Comparison of ENCODE assay signal across 8 cellular contexts in the genomic region with DNA sequence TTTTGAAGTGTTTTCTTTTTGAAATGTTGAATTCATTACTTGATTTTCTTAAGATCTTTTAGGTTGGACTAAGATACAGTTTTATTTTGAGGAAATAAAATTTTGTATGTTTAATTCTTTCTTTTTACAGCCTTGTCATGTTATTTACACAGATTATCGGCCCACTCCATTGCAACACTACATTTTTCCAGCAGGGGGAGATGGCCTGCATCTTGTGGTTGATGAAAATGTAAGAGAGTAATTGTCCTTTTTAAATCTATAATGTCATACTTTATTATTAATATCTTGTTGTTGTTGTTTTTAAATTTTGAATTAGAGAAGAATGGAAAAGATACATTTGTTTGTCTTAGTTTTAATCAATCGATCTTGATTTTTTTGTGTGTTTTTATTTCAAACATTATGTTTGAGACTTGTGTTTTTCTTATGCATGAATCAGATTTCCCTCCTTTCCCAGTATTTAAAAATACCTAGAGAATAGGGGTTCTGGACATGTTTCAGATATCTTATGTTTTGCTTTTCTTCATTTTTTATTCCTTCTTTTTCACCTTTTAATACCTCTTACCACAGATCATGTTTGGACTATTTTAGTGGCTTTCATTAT. TPM values are rescaled to one million over a fixed set of nuclear protein-coding genes. Genes with fewer than 3 reads are reported as not detected.
DNase-seq lines count a peak whose midpoint lies in the region; ATAC-seq, FAIRE-seq and TF ChIP-seq lines count a peak whose summit lies in the region.

No MANE protein-coding gene starts in this region.

- no peaks in the 10 kb centered on the region for H3K9me3 ChIP-seq in trophoblast cell (ENCODE audit: insufficient read depth, low read depth, low read length)

- H4K8ac ChIP-seq in trophoblast cell (ENCODE audit: low read depth, low read length): no peak overlapping the region

- H2BK5ac ChIP-seq in trophoblast cell (ENCODE audit: low read depth, low read length, poor library complexity): no peak overlapping the region

- 100% methylated on average over 1 of the region's 2 CpGs for WGBS in trophoblast cell (ENCODE audit: extremely low coverage, insufficient coverage, insufficient read length)

- POLR2A ChIA-PET in AG04449 (lab: Yijun Ruan, JAX): no interaction called here

- H3K36me3 ChIP-seq in trophoblast cell (ENCODE audit: control insufficient read depth in 1 of 2, insufficient read depth in 2 of 2, low read length in 2 of 2): peaks cover 12 to 20% of the 10 kb centered on the region in 2 experiments

- no peak overlapping the region for H3K4ac ChIP-seq in trophoblast cell (ENCODE audit: low read depth, low read length)

- no peaks in the 10 kb centered on the region for H3K79me1 ChIP-seq in trophoblast cell (ENCODE audit: low read length)

- CTCF ChIA-PET in AG04449 (lab: Yijun Ruan, JAX): interaction anchor here (1.0 to 4.1 kb wide), 7 partner anchors 10 to 567 kb away, joined by 3 to 46 read pairs (median 5); a partner anchor contains a TSS

- H3K4me1 ChIP-seq in foreskin keratinocyte (no peaks in the 10 kb centered on the region), trophoblast cell (ENCODE audit: control insufficient read depth in 1 of 2, insufficient read depth in 2 of 2, low read length in 2 of 2) (no peaks in the 10 kb centered on the region)

- no peak overlapping the region for H2BK120ac ChIP-seq in trophoblast cell (ENCODE audit: insufficient read depth, low read length, poor library complexity)

- no peak overlapping the region for H4K91ac ChIP-seq in trophoblast cell (ENCODE audit: low read depth, low read length)

- DNase-seq in AG04449 (ENCODE audit: low read depth, low spot score): no peak
- peak; percentile 54 for DNase-seq in RKO (ENCODE audit: low spot score)
- peak; percentile 33 for DNase-seq in activated T-helper 9 cell treated with anti-CD3 and anti-CD28 coated beads, Interleukin-2, amount 50 U/mL, for 16 hours (ENCODE audit: low read depth)
- peak in 1 of 2 donors; percentile 25 for DNase-seq in foreskin keratinocyte
- DNase-seq in trophoblast cell: peak; percentile 48 to 84
- peak; percentile 31 for DNase-seq in urothelium cell line (ENCODE audit: low spot score)

- no peak overlapping the region for H3K4me2 ChIP-seq in trophoblast cell (ENCODE audit: low read length)

- H3K9ac ChIP-seq in trophoblast cell (ENCODE audit: low read length): no peak overlapping the region

- no peaks in the 10 kb centered on the region for H3K79me2 ChIP-seq in trophoblast cell (ENCODE audit: control insufficient read depth, insufficient read depth, low read length, poor library complexity)

- no peak overlapping the region for H2BK12ac ChIP-seq in trophoblast cell (ENCODE audit: low read length)

- no peak overlapping the region for H3K23ac ChIP-seq in trophoblast cell (ENCODE audit: low read length)

- no peak overlapping the region for H2AFZ ChIP-seq in trophoblast cell (ENCODE audit: insufficient read depth, low read length, poor library complexity)

- no peak overlapping the region for H4K12ac ChIP-seq in trophoblast cell (ENCODE audit: low read depth, low read length)

- H2AK5ac ChIP-seq in trophoblast cell (ENCODE audit: low read length): no peak overlapping the region

- FAIRE-seq in urothelium cell line (lab: Jason Lieb, UNC): no peak

- H3K27me3 ChIP-seq in foreskin keratinocyte: no peaks in the 10 kb centered on the region
- no peaks in the 10 kb centered on the region for H3K27me3 ChIP-seq in trophoblast cell (ENCODE audit: insufficient read depth, low read length)

- H3K14ac ChIP-seq in trophoblast cell (ENCODE audit: low read length): no peak overlapping the region

- ATAC-seq in foreskin keratinocyte (no peak), GM21786 (IDR thresholded peaks at IDR 0.05; ENCODE audit: unreplicated experiment) (no peak)

- H3K18ac ChIP-seq in trophoblast cell (ENCODE audit: low read length): no peak overlapping the region

- no peak overlapping the region for H3K4me3 ChIP-seq in AG04449 (ENCODE audit: low read depth, low read length)
- H3K4me3 ChIP-seq in trophoblast cell (ENCODE audit: low read depth, low read length): no peak overlapping the region

- TF ChIP-seq CTCF in AG04449 (IDR thresholded peaks at IDR 0.05; ENCODE audit: insufficient read depth, low read length, missing control alignments) (peak; percentile 78), GM12873 (IDR thresholded peaks at IDR 0.05; ENCODE audit: insufficient read depth, low read depth, low read length, missing control alignments) (peak; percentile 73), foreskin keratinocyte (conservative IDR thresholded peaks at IDR 0.05) (peak; percentile 84)

- H3K27ac ChIP-seq in foreskin keratinocyte (no peak overlapping the region), trophoblast cell (ENCODE audit: low read depth, low read length) (no peak overlapping the region)

RNA-seq across cellular contexts. Expression of a gene that starts 36.7 kb away (rescaled TPM):
- 60.9 and 65.5 TPM in 2 replicates for total RNA-seq in foreskin keratinocyte
- 25.1 and 31.6 TPM in 2 replicates for polyA plus RNA-seq in foreskin keratinocyte
- 55.7 and 57.5 TPM in 2 replicates for polyA plus RNA-seq in trophoblast cell (2013)

RNA-seq across cellular contexts. Expression of a gene that starts 37.0 kb away (rescaled TPM):
- 35.0 and 37.5 TPM in 2 replicates for total RNA-seq in foreskin keratinocyte
- 10.2 and 12.6 TPM in 2 replicates for polyA plus RNA-seq in foreskin keratinocyte
- 20.2 and 20.8 TPM in 2 replicates for polyA plus RNA-seq in trophoblast cell (2013)
